Comparison of ENCODE assay signal across 25 cellular contexts in the genomic region with DNA sequence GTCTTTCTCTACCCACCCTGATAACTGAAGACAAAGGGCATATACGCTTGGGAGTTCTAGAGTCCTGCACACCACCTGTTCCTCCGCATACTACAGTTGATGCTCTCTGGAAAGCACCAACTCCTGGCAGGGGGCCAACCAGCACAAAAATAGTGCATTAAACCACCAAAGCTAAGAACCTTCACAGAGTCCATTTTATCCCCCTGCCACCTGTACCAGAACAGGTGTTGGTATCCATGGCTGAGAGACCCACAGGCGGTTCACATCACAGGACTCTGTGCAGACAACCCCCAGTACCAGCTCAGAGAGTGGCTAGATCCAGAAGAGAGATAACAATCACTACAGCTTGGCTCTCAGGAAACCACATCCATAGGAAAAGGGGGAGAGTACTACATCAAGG.
DNase-seq lines count a peak whose midpoint lies in the region; ATAC-seq and TF ChIP-seq lines count a peak whose summit lies in the region.
"Had no signal": no experiment of that assay in that cellular context is flagged by ENCODE, and none has a peak within 500 bp of the region (broad histone marks: within the 10 kb centered on the region; RNA-seq: fewer than 3 reads in every experiment).

No MANE protein-coding gene starts in this region.

- H3K27ac Mint-ChIP-seq in osteocyte (ENCODE audit: unreplicated experiment), result peak overlapping the region; percentile 61
- H3K27ac Mint-ChIP-seq: CD4-positive, alpha-beta memory T cell; GM23338; H9; IgD-negative memory B cell; T-cell had no signal

- TF ChIP-seq CTCF in osteocyte (IDR thresholded peaks at IDR 0.05), result no peak

- H3K27me3 Mint-ChIP-seq in osteocyte (ENCODE audit: unreplicated experiment), result no peaks in the 10 kb centered on the region

- no peak overlapping the region for H3K4me3 Mint-ChIP-seq in osteocyte (ENCODE audit: unreplicated experiment)
- H3K4me3 Mint-ChIP-seq: CD4-positive, alpha-beta memory T cell; GM23338; H9; IgD-negative memory B cell; T-cell had no signal

- DNase-seq in Jurkat, Clone E6-1 (ENCODE audit: low read depth, low spot score), result peak; percentile 72
- DNase-seq in NCI-H2171 (lab: John Stamatoyannopoulos, UW) (peak; percentile 11), SJCRH30 (peak; percentile 39 to 63), osteocyte (ENCODE audit: extremely low spot score, unreplicated experiment) (no peak), NCI-H1694 (lab: John Stamatoyannopoulos, UW) (no peak), NOMO-1 (lab: John Stamatoyannopoulos, UW; ENCODE audit: unreplicated experiment in 2 of 2) (no peak)
- no peak for DNase-seq in effector CD8-positive, alpha-beta T cell (lab: John Stamatoyannopoulos, UW)
- DNase-seq: Caco-2; CD4-positive, alpha-beta memory T cell; GDM1; H9; Karpas-422; NCI-H1092; NCI-H1417 treated with DMSO at 0.1 percent for 48 hours; NCI-H187; NCI-H2081 treated with DMSO at 0.1 percent for 48 hours; NCI-H524; NCI-H774; OCI-M1; Peyer's patch; T-cell had no signal

- no peak overlapping the region for H3K4me3 ChIP-seq in Jurkat, Clone E6-1 (ENCODE audit: low read length)
- no peak overlapping the region for H3K4me3 ChIP-seq in SJCRH30
- H3K4me3 ChIP-seq: GM12878, GM23338, Peyer's patch had no signal

- peaks cover 18% of the 10 kb centered on the region for H3K9me3 Mint-ChIP-seq in osteocyte (ENCODE audit: unreplicated experiment)

- H3K27ac ChIP-seq in SJCRH30, result no peak overlapping the region
- H3K27ac ChIP-seq: Peyer's patch had no signal

- no peaks in the 10 kb centered on the region for H3K9me3 ChIP-seq in SJCRH30 (replicated peaks)
- H3K9me3 ChIP-seq: Caco-2, Peyer's patch had no signal

- ATAC-seq in HG02623 (IDR thresholded peaks at IDR 0.05; ENCODE audit: unreplicated experiment), result no peak
- ATAC-seq: GM12878, GM23338, T-cell had no signal

- H3K36me3 Mint-ChIP-seq in osteocyte (ENCODE audit: unreplicated experiment), result peaks cover 3% of the 10 kb centered on the region
- H3K36me3 Mint-ChIP-seq: CD4-positive, alpha-beta memory T cell; IgD-negative memory B cell; T-cell had no signal

- H3K4me1 Mint-ChIP-seq in osteocyte (ENCODE audit: unreplicated experiment), result peaks cover 11% of the 10 kb centered on the region
- H3K4me1 Mint-ChIP-seq: CD4-positive, alpha-beta memory T cell; GM23338; H9; IgD-negative memory B cell; T-cell had no signal

- H3K4me1 ChIP-seq in SJCRH30, result no peaks in the 10 kb centered on the region
- H3K4me1 ChIP-seq: Caco-2, Peyer's patch had no signal

- H3K27me3 ChIP-seq in SJCRH30, result no peaks in the 10 kb centered on the region
- H3K27me3 ChIP-seq: Peyer's patch had no signal

- H3K36me3 ChIP-seq in SJCRH30, result no peaks in the 10 kb centered on the region
- H3K36me3 ChIP-seq: Peyer's patch had no signal

Comparison
In these comparisons a context has a peak if more than half of its experiments do, and no peak if none do; other contexts are left out.
1. DNase-seq: peak in Jurkat, Clone E6-1 (single experiment), NCI-H2171 (single experiment) and SJCRH30 (2 of 2); none in osteocyte (single experiment), NCI-H1694 (single experiment), NOMO-1 (0 of 2) and effector CD8-positive, alpha-beta T cell (single experiment).